In genomic region chr3:54222318-54222717, GRCh38 we compare ENCODE assay signal across 26 cellular contexts.
DNase-seq lines count a peak whose midpoint lies in the region; ATAC-seq, FAIRE-seq and TF ChIP-seq lines count a peak whose summit lies in the region.
"Had no signal": no experiment of that assay in that cellular context is flagged by ENCODE, and none has a peak within 500 bp of the region (broad histone marks: within the 10 kb centered on the region; RNA-seq: fewer than 3 reads in every experiment).

No MANE protein-coding gene starts in this region.

- TF ChIP-seq EP300 in HepG2 (IDR thresholded peaks at IDR 0.05; ENCODE audit: low read depth in 2 of 2, low read length in 2 of 2) (no peak), HepG2 (CRISPR knock-in tag; IDR thresholded peaks at IDR 0.05; ENCODE audit: borderline replicate concordance) (no peak)

- no peaks in the 10 kb centered on the region for H3K36me3 ChIP-seq in HepG2 (replicated peaks in 1 of 2; ENCODE audit: control insufficient read depth in 1 of 2, insufficient read depth in 2 of 2, low read length in 2 of 2)
- H3K36me3 ChIP-seq: BLaER1, SJCRH30 had no signal

- H3K4me2 ChIP-seq in HepG2 (ENCODE audit: low read depth, low read length): no peak overlapping the region
- H3K4me2 ChIP-seq: BLaER1 had no signal

- no peaks in the 10 kb centered on the region for H3K79me2 ChIP-seq in HepG2 (ENCODE audit: insufficient read depth, low read length)

- no peak; the same call in 2 of the 3 replicates for ATAC-seq in HepG2
- ATAC-seq in GM18858 (IDR thresholded peaks at IDR 0.05; ENCODE audit: unreplicated experiment): no peak
- ATAC-seq: SK-N-SH treated with all-trans-retinoic acid at 6 μM for 48 hours, T-helper 17 cell had no signal

- H3K4me3 ChIP-seq in HepG2 (replicated peaks in 1 of 3; ENCODE audit: insufficient read depth in 1 of 3, low read depth in 2 of 3, low read length in 3 of 3): no peak overlapping the region
- H3K4me3 ChIP-seq: BLaER1, GM23248, SJCRH30 had no signal

- TF ChIP-seq POLR2A in HepG2 (IDR thresholded peaks at IDR 0.05; ENCODE audit: insufficient read depth in 1 of 2, low read depth in 2 of 2, low read length in 2 of 2): no peak

- CTCF ChIA-PET in HepG2 (lab: Yijun Ruan, JAX; ENCODE audit: low intra/inter-chr PET ratio, low total read pairs): no interaction called here

- POLR2A ChIA-PET in HepG2 (lab: Yijun Ruan, JAX): no interaction called here

- no peak for TF ChIP-seq CTCF in HepG2 (CRISPR knock-in tag; IDR thresholded peaks at IDR 0.05)

- no peak for TF ChIP-seq RAD21 in HepG2 (CRISPR knock-in tag; IDR thresholded peaks at IDR 0.05)

- no TSS peak for BruUV-seq in HepG2 (replicated peaks; lab: Mats Ljungman, UMichigan)

- no peaks in the 10 kb centered on the region for H3K9me3 ChIP-seq in HepG2 (ENCODE audit: low read length)
- H3K9me3 ChIP-seq: BLaER1, SJCRH30 had no signal

- intact Hi-C loops in HepG2 (cut with micrococcal nuclease; ENCODE audit: unreplicated experiment): no loop called here

- H3K4me1 ChIP-seq in HepG2 (ENCODE audit: insufficient read depth, low read length): peaks cover 4% of the 10 kb centered on the region; the same call in 1 of the 2 replicates
- H3K4me1 ChIP-seq: BLaER1, SJCRH30 had no signal

- DNase-seq in NCI-H510A treated with DMSO at 0.1 percent for 48 hours (lab: John Stamatoyannopoulos, UW): peak; percentile 24
- DNase-seq in NCI-H510A (lab: John Stamatoyannopoulos, UW): no peak
- peak; percentile 68 for DNase-seq in NCI-H69 (lab: John Stamatoyannopoulos, UW)
- DNase-seq in HepG2 (ENCODE audit: low spot score): no peak
- DNase-seq in SHP77 treated with DMSO at 0.1 percent for 48 hours (lab: John Stamatoyannopoulos, UW): no peak
- DNase-seq in GM03348 (ENCODE audit: low spot score): no peak
- DNase-seq: CD4-positive, CD25-positive, alpha-beta regulatory T cell; DMS79 treated with DMSO at 0.1 percent for 48 hours; GF-D8; GM23248; H7; IMR-90; KG1; MM.1S; NCI-H1048; NCI-H1694; NCI-H2029 treated with DMSO at 0.1 percent for 48 hours; NCI-H2171; NCI-H226; SJCRH30; T-helper 17 cell had no signal

- no peak overlapping the region for H2AFZ ChIP-seq in HepG2 (ENCODE audit: low read length)
- H2AFZ ChIP-seq: GM23248 had no signal

- no peak overlapping the region for H3K9ac ChIP-seq in HepG2 (ENCODE audit: insufficient read depth, low read depth, low read length)
- H3K9ac ChIP-seq: BLaER1, GM23248 had no signal

- FAIRE-seq in HepG2 (lab: Jason Lieb, UNC): no peak
- FAIRE-seq: D721Med, GM12892 had no signal

- no peaks in the 10 kb centered on the region; a peak in 1 of 5 replicates for H3K27me3 ChIP-seq in HepG2 (ENCODE audit: control insufficient read depth in 1 of 2, insufficient read depth in 2 of 2, low read length in 2 of 2)
- H3K27me3 ChIP-seq: BLaER1, SJCRH30 had no signal

- in situ Hi-C loops in HepG2 (cut with HindIII; ENCODE audit: extremely low pct_ligation_motif_present, low pct_unique_long_range_greater_than_20kb): no loop called here

- H4K20me1 ChIP-seq in HepG2 (ENCODE audit: insufficient read depth, low read length): no peaks in the 10 kb centered on the region
- H4K20me1 ChIP-seq: BLaER1 had no signal

- H3K27ac ChIP-seq in HepG2 (ENCODE audit: extremely low read length, insufficient read depth, low read length): no peak overlapping the region
- H3K27ac ChIP-seq: BLaER1, GM23248, SJCRH30 had no signal

TF ChIP-seq in HepG2, 621 proteins besides CTCF, POLR2A, EP300 and RAD21:
- TF ChIP-seq FOXA1 (IDR thresholded peaks at IDR 0.05) (peak; percentile 32; the same call in 1 of the 2 replicates), FOXA1 (CRISPR knock-in tag; IDR thresholded peaks at IDR 0.05) (no peak), ARID3A (IDR thresholded peaks at IDR 0.05; ENCODE audit: low read depth, low read length) (0 out of 2 replicates have a peak, but pooled peaks have one; percentile 61), FOXA3 (CRISPR knock-in tag; IDR thresholded peaks at IDR 0.05) (peak; percentile 56; the same call in 1 of the 2 replicates), ZNF841 (CRISPR knock-in tag; IDR thresholded peaks at IDR 0.05; ENCODE audit: borderline replicate concordance) (no peak), ZNF362 (CRISPR knock-in tag; IDR thresholded peaks at IDR 0.05; ENCODE audit: borderline replicate concordance) (no peak), SETDB1 (CRISPR knock-in tag; IDR thresholded peaks at IDR 0.05; ENCODE audit: borderline replicate concordance) (no peak), NR2F1 (CRISPR knock-in tag; IDR thresholded peaks at IDR 0.05) (peak in 1 of 2 experiments; percentile 38; a peak in 1 of 4 replicates), MAFK (conservative IDR thresholded peaks at IDR 0.05 in 1 of 2, IDR thresholded peaks at IDR 0.05 in 1 of 2; ENCODE audit: low read length in 2 of 2) (0 out of 4 replicates have a peak, but pooled peaks of 1 of the 2 experiments have one; percentile 8), ZNF660 (CRISPR knock-in tag; IDR thresholded peaks at IDR 0.05; ENCODE audit: borderline replicate concordance, low read depth) (no peak), HNF4G (IDR thresholded peaks at IDR 0.05; ENCODE audit: borderline replicate concordance, low read depth, low read length) (no peak), HNF4G (CRISPR knock-in tag; IDR thresholded peaks at IDR 0.05; ENCODE audit: borderline replicate concordance, low read depth) (no peak), SP1 (IDR thresholded peaks at IDR 0.05) (no peak), SP1 (CRISPR knock-in tag; IDR thresholded peaks at IDR 0.05) (no peak)

Comparison
In these comparisons a context has a peak if more than half of its experiments do, and no peak if none do; other contexts are left out.
1. DNase-seq: peak in NCI-H510A treated with DMSO at 0.1 percent for 48 hours (single experiment) and NCI-H69 (single experiment); none in NCI-H510A (single experiment), HepG2 (single experiment), SHP77 treated with DMSO at 0.1 percent for 48 hours (single experiment) and GM03348 (single experiment).